Comparison of ENCODE assay signal across 1 cellular context in genomic region chr20:653110-653589, GRCh38.
TF ChIP-seq lines count a peak whose summit lies in the region.

Gene SRXN1 (minus strand): TSS chr20:653200. CDS start chr20:653185, 15 bp downstream.

TF ChIP-seq in HepG2, 621 proteins besides CTCF, POLR2A, EP300 and RAD21 (continued from another document and continues in another):
- peak; percentile 64; the same call in 1 of the 2 replicates for TF ChIP-seq DZIP1 (CRISPR knock-in tag; IDR thresholded peaks at IDR 0.05)
- no peak for TF ChIP-seq MNT (IDR thresholded peaks at IDR 0.05)
- TF ChIP-seq ZNF550 (CRISPR knock-in tag; IDR thresholded peaks at IDR 0.05; ENCODE audit: borderline replicate concordance), result no peak
- TF ChIP-seq ELF1 (CRISPR knock-in tag; IDR thresholded peaks at IDR 0.05), result no peak
- TF ChIP-seq, protein P1, sequence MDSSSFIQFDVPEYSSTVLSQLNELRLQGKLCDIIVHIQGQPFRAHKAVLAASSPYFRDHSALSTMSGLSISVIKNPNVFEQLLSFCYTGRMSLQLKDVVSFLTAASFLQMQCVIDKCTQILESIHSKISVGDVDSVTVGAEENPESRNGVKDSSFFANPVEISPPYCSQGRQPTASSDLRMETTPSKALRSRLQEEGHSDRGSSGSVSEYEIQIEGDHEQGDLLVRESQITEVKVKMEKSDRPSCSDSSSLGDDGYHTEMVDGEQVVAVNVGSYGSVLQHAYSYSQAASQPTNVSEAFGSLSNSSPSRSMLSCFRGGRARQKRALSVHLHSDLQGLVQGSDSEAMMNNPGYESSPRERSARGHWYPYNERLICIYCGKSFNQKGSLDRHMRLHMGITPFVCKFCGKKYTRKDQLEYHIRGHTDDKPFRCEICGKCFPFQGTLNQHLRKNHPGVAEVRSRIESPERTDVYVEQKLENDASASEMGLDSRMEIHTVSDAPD (CRISPR knock-in tag; IDR thresholded peaks at IDR 0.05), result no peak; the same call in 1 of the 2 replicates
- peak; percentile 86; the same call in 1 of the 2 replicates for TF ChIP-seq ZNF564 (CRISPR knock-in tag; IDR thresholded peaks at IDR 0.05)
- TF ChIP-seq, protein P2, sequence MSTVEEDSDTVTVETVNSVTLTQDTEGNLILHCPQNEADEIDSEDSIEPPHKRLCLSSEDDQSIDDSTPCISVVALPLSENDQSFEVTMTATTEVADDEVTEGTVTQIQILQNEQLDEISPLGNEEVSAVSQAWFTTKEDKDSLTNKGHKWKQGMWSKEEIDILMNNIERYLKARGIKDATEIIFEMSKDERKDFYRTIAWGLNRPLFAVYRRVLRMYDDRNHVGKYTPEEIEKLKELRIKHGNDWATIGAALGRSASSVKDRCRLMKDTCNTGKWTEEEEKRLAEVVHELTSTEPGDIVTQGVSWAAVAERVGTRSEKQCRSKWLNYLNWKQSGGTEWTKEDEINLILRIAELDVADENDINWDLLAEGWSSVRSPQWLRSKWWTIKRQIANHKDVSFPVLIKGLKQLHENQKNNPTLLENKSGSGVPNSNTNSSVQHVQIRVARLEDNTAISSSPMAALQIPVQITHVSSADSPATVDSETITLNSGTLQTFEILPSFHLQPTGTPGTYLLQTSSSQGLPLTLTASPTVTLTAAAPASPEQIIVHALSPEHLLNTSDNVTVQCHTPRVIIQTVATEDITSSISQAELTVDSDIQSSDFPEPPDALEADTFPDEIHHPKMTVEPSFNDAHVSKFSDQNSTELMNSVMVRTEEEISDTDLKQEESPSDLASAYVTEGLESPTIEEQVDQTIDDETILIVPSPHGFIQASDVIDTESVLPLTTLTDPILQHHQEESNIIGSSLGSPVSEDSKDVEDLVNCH (CRISPR knock-in tag; IDR thresholded peaks at IDR 0.05), result no peak
- no peak for TF ChIP-seq TBX3 (IDR thresholded peaks at IDR 0.05; ENCODE audit: borderline replicate concordance)
- TF ChIP-seq, protein P3, sequence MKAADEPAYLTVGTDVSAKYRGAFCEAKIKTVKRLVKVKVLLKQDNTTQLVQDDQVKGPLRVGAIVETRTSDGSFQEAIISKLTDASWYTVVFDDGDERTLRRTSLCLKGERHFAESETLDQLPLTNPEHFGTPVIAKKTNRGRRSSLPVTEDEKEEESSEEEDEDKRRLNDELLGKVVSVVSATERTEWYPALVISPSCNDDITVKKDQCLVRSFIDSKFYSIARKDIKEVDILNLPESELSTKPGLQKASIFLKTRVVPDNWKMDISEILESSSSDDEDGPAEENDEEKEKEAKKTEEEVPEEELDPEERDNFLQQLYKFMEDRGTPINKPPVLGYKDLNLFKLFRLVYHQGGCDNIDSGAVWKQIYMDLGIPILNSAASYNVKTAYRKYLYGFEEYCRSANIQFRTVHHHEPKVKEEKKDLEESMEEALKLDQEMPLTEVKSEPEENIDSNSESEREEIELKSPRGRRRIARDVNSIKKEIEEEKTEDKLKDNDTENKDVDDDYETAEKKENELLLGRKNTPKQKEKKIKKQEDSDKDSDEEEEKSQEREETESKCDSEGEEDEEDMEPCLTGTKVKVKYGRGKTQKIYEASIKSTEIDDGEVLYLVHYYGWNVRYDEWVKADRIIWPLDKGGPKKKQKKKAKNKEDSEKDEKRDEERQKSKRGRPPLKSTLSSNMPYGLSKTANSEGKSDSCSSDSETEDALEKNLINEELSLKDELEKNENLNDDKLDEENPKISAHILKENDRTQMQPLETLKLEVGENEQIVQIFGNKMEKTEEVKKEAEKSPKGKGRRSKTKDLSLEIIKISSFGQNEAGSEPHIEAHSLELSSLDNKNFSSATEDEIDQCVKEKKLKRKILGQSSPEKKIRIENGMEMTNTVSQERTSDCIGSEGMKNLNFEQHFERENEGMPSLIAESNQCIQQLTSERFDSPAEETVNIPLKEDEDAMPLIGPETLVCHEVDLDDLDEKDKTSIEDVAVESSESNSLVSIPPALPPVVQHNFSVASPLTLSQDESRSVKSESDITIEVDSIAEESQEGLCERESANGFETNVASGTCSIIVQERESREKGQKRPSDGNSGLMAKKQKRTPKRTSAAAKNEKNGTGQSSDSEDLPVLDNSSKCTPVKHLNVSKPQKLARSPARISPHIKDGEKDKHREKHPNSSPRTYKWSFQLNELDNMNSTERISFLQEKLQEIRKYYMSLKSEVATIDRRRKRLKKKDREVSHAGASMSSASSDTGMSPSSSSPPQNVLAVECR (CRISPR knock-in tag; IDR thresholded peaks at IDR 0.05; ENCODE audit: borderline replicate concordance), result peak; percentile 59; the same call in 1 of the 2 replicates
- peak; percentile 90; the same call in 1 of the 2 replicates for TF ChIP-seq KDM2A (CRISPR knock-in tag; IDR thresholded peaks at IDR 0.05; ENCODE audit: borderline replicate concordance, low read depth)
- no peak; the same call in 1 of the 2 replicates for TF ChIP-seq ZNF709 (CRISPR knock-in tag; IDR thresholded peaks at IDR 0.05)
- no peak for TF ChIP-seq U2AF1 (optimal IDR thresholded peaks at IDR 0.05; ENCODE audit: low read depth, low read length)
- no peak for TF ChIP-seq U2AF2 (IDR thresholded peaks at IDR 0.05; ENCODE audit: low read depth, low read length)
- TF ChIP-seq PRDM4 (CRISPR knock-in tag; IDR thresholded peaks at IDR 0.05; ENCODE audit: borderline replicate concordance), result no peak
- TF ChIP-seq CBFB (CRISPR knock-in tag; IDR thresholded peaks at IDR 0.05), result no peak; the same call in 1 of the 2 replicates
- TF ChIP-seq ZNF253 (CRISPR knock-in tag; IDR thresholded peaks at IDR 0.05; ENCODE audit: borderline replicate concordance), result no peak
- TF ChIP-seq, protein P4, sequence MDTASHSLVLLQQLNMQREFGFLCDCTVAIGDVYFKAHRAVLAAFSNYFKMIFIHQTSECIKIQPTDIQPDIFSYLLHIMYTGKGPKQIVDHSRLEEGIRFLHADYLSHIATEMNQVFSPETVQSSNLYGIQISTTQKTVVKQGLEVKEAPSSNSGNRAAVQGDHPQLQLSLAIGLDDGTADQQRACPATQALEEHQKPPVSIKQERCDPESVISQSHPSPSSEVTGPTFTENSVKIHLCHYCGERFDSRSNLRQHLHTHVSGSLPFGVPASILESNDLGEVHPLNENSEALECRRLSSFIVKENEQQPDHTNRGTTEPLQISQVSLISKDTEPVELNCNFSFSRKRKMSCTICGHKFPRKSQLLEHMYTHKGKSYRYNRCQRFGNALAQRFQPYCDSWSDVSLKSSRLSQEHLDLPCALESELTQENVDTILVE (CRISPR knock-in tag; IDR thresholded peaks at IDR 0.05), result no peak
- TF ChIP-seq GATAD2A (CRISPR knock-in tag; IDR thresholded peaks at IDR 0.05), result no peak
- TF ChIP-seq NR2F1 (CRISPR knock-in tag; IDR thresholded peaks at IDR 0.05), result peak in 1 of 2 experiments; percentile 68; a peak in 2 of 4 replicates
- no peak for TF ChIP-seq MIER3 (CRISPR knock-in tag; IDR thresholded peaks at IDR 0.05; ENCODE audit: borderline replicate concordance)
- TF ChIP-seq ZNF792 (CRISPR knock-in tag; IDR thresholded peaks at IDR 0.05), result peak; percentile 67
- TF ChIP-seq PHF21A (CRISPR knock-in tag; IDR thresholded peaks at IDR 0.05), result peak; percentile 53; the same call in 1 of the 2 replicates
- peak; percentile 32; the same call in 1 of the 2 replicates for TF ChIP-seq ZNF362 (CRISPR knock-in tag; IDR thresholded peaks at IDR 0.05; ENCODE audit: borderline replicate concordance)
- TF ChIP-seq ZMYM2 (CRISPR knock-in tag; IDR thresholded peaks at IDR 0.05), result no peak
- 0 out of 2 replicates have a peak, but pooled peaks have one; percentile 70 for TF ChIP-seq ZFP62 (CRISPR knock-in tag; IDR thresholded peaks at IDR 0.05)
- TF ChIP-seq HES4 (CRISPR knock-in tag; IDR thresholded peaks at IDR 0.05; ENCODE audit: borderline replicate concordance), result peak; percentile 43; the same call in 1 of the 2 replicates
- TF ChIP-seq SUZ12 (IDR thresholded peaks at IDR 0.05; ENCODE audit: low read depth, low read length), result no peak
- peak; percentile 94 for TF ChIP-seq ZMYM4 (CRISPR knock-in tag; IDR thresholded peaks at IDR 0.05)
- TF ChIP-seq KAT7 (CRISPR knock-in tag; IDR thresholded peaks at IDR 0.05; ENCODE audit: borderline replicate concordance), result no peak
- TF ChIP-seq ZNF646 (CRISPR knock-in tag; IDR thresholded peaks at IDR 0.05), result peak; percentile 20; the same call in 1 of the 2 replicates
